In the genomic region with DNA sequence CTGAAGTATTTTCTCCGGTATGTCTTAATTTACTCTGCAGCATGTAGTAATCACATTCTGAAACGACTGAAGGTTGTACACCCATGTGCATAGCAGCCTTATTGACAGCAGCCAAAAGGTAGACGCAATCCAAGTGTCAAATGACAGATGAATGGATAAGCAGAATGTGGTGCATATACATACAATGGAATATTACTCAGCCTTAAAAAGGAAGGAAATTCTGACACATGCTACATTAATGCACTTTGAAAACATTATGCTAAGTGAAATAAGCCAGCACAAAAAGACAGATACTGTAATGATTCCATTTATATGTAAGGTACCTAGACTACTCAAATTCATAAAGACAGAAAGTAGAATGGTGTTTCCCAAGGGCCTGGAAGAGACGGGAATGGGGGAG, we compare ENCODE assay signal across 33 cellular contexts.
"Had no signal": no experiment of that assay in that cellular context is flagged by ENCODE, and none has a peak within 500 bp of the region (broad histone marks: within the 10 kb centered on the region; RNA-seq: fewer than 3 reads in every experiment).

No MANE protein-coding gene starts in this region.

- H3K4me1 ChIP-seq: adrenal gland, foreskin keratinocyte had no signal

- H3K36me3 Mint-ChIP-seq: activated naive CD4-positive, alpha-beta T cell treated with anti-CD3 and anti-CD28 coated beads, Interleukin-2, amount 50 U/mL, for 24 hours; activated naive CD8-positive, alpha-beta T cell treated with anti-CD3 and anti-CD28 coated beads for 36 hours had no signal

- H3K4me1 Mint-ChIP-seq: activated naive CD4-positive, alpha-beta T cell treated with anti-CD3 and anti-CD28 coated beads, Interleukin-2, amount 50 U/mL, for 24 hours; activated naive CD8-positive, alpha-beta T cell treated with anti-CD3 and anti-CD28 coated beads, Interleukin-2, amount 50 U/mL, for 24 hours; activated T-helper 17 cell treated with anti-CD3 and anti-CD28 coated beads, Interleukin-2, amount 50 U/mL, for 72 hours; central memory CD8-positive, alpha-beta T cell had no signal

- DNase-seq: activated B cell treated with CpG ODN at 0.5 μM for 24 hours; activated CD4-positive, alpha-beta T cell treated with anti-CD3 and anti-CD28 coated beads for 48 hours; activated CD4-positive, alpha-beta T cell treated with anti-CD3 and anti-CD28 coated beads, Interleukin-2, amount 50 U/mL, for 1 hour; activated CD4-positive, alpha-beta T cell treated with anti-CD3 and anti-CD28 coated beads, Interleukin-2, amount 50 U/mL, for 48 hours; activated CD8-positive, alpha-beta memory T cell treated with anti-CD3 and anti-CD28 coated beads for 24 hours; activated CD8-positive, alpha-beta T cell treated with anti-CD3 and anti-CD28 coated beads for 36 hours; activated effector memory CD4-positive, alpha-beta T cell treated with Interleukin-2 at 50 U/mL for 16 hours; activated gamma-delta T cell treated with Interleukin-2 at 50 U/mL for 16 hours; activated naive CD4-positive, alpha-beta T cell treated with anti-CD3 and anti-CD28 coated beads for 36 hours; activated naive CD8-positive, alpha-beta T cell treated with anti-CD3 and anti-CD28 coated beads for 36 hours; activated naive CD8-positive, alpha-beta T cell treated with anti-CD3 and anti-CD28 coated beads, Interleukin-2, amount 50 U/mL, for 24 hours; activated T-cell treated with anti-CD3 and anti-CD28 coated beads, Interleukin-2, amount 50 U/mL, for 4 hours; adrenal gland; amygdala; brain microvascular endothelial cell; effector CD8-positive, alpha-beta T cell; erythroblast; foreskin keratinocyte; head of caudate nucleus; T-helper 1 cell; T-helper 17 cell; T1000; WERI-Rb-1 had no signal

- H3K9me3 ChIP-seq: adrenal gland, ascending aorta, esophagus muscularis mucosa, gastroesophageal sphincter had no signal

- H3K36me3 ChIP-seq: adrenal gland, ascending aorta, brain microvascular endothelial cell, esophagus muscularis mucosa, gastroesophageal sphincter, WERI-Rb-1 had no signal

- H3K27ac ChIP-seq: adrenal gland, ascending aorta, brain microvascular endothelial cell, coronary artery, esophagus muscularis mucosa, foreskin keratinocyte, gastroesophageal sphincter, WERI-Rb-1 had no signal

- H3K27ac Mint-ChIP-seq: activated B cell treated with CpG ODN at 0.5 μM for 24 hours; activated CD8-positive, alpha-beta T cell treated with anti-CD3 and anti-CD28 coated beads for 36 hours; activated naive CD4-positive, alpha-beta T cell treated with anti-CD3 and anti-CD28 coated beads for 36 hours; activated naive CD4-positive, alpha-beta T cell treated with anti-CD3 and anti-CD28 coated beads, Interleukin-2, amount 50 U/mL, for 24 hours; activated naive CD8-positive, alpha-beta T cell treated with anti-CD3 and anti-CD28 coated beads for 36 hours; activated naive CD8-positive, alpha-beta T cell treated with anti-CD3 and anti-CD28 coated beads, Interleukin-2, amount 50 U/mL, for 24 hours; activated T-helper 17 cell treated with anti-CD3 and anti-CD28 coated beads, Interleukin-2, amount 50 U/mL, for 72 hours; dendritic cell treated with granulocyte-macrophage colony-stimulating factor and Interleukin-4, amounts not matched to agents 40 ng/mL and 50 ng/mL, for 4 days; T-helper 17 cell; T-helper 2 cell treated with Interferon-gamma antibody and Interleukin-4, amounts not matched to agents 5 μg/mL and 100 μg/mL, for 36 hours had no signal

- H3K4me3 ChIP-seq: adrenal gland, ascending aorta, coronary artery, esophagus muscularis mucosa, gastroesophageal sphincter had no signal

- ATAC-seq: activated CD4-positive, CD25-positive, alpha-beta regulatory T cell treated with anti-CD3 and anti-CD28 coated beads, Interleukin-2, amount 50 U/mL, for 24 hours; activated CD8-positive, alpha-beta T cell treated with anti-CD3 and anti-CD28 coated beads for 36 hours; activated naive CD8-positive, alpha-beta T cell treated with anti-CD3 and anti-CD28 coated beads, Interleukin-2, amount 50 U/mL, for 24 hours; activated T-cell treated with anti-CD3 and anti-CD28 coated beads, Interleukin-2, amount 50 U/mL, for 4 hours; activated T-helper 17 cell treated with anti-CD3 and anti-CD28 coated beads, Interleukin-2, amount 50 U/mL, for 72 hours; foreskin keratinocyte; gastroesophageal sphincter; T-helper 17 cell had no signal

- H3K27me3 Mint-ChIP-seq: activated naive CD8-positive, alpha-beta T cell treated with anti-CD3 and anti-CD28 coated beads for 36 hours; activated naive CD8-positive, alpha-beta T cell treated with anti-CD3 and anti-CD28 coated beads, Interleukin-2, amount 50 U/mL, for 24 hours; activated T-helper 17 cell treated with anti-CD3 and anti-CD28 coated beads, Interleukin-2, amount 50 U/mL, for 72 hours; central memory CD8-positive, alpha-beta T cell had no signal

- H3K4me3 Mint-ChIP-seq: activated B cell treated with CpG ODN at 0.5 μM for 24 hours; activated CD8-positive, alpha-beta T cell treated with anti-CD3 and anti-CD28 coated beads for 36 hours; activated naive CD4-positive, alpha-beta T cell treated with anti-CD3 and anti-CD28 coated beads for 36 hours; activated naive CD4-positive, alpha-beta T cell treated with anti-CD3 and anti-CD28 coated beads, Interleukin-2, amount 50 U/mL, for 24 hours; activated naive CD8-positive, alpha-beta T cell treated with anti-CD3 and anti-CD28 coated beads for 36 hours; activated naive CD8-positive, alpha-beta T cell treated with anti-CD3 and anti-CD28 coated beads, Interleukin-2, amount 50 U/mL, for 24 hours; activated T-cell treated with anti-CD3 and anti-CD28 coated beads, Interleukin-2, amount 50 U/mL, for 4 hours; activated T-helper 17 cell treated with anti-CD3 and anti-CD28 coated beads, Interleukin-2, amount 50 U/mL, for 72 hours; central memory CD8-positive, alpha-beta T cell; dendritic cell treated with granulocyte-macrophage colony-stimulating factor and Interleukin-4, amounts not matched to agents 40 ng/mL and 50 ng/mL, for 4 days; T-helper 17 cell; T-helper 2 cell treated with Interferon-gamma antibody and Interleukin-4, amounts not matched to agents 5 μg/mL and 100 μg/mL, for 36 hours had no signal

- H3K9me3 Mint-ChIP-seq: activated B cell treated with CpG ODN at 0.5 μM for 24 hours; activated CD8-positive, alpha-beta T cell treated with anti-CD3 and anti-CD28 coated beads for 36 hours; activated naive CD4-positive, alpha-beta T cell treated with anti-CD3 and anti-CD28 coated beads for 36 hours; activated naive CD4-positive, alpha-beta T cell treated with anti-CD3 and anti-CD28 coated beads, Interleukin-2, amount 50 U/mL, for 24 hours; activated naive CD8-positive, alpha-beta T cell treated with anti-CD3 and anti-CD28 coated beads for 36 hours; activated naive CD8-positive, alpha-beta T cell treated with anti-CD3 and anti-CD28 coated beads, Interleukin-2, amount 50 U/mL, for 24 hours; activated T-cell treated with anti-CD3 and anti-CD28 coated beads, Interleukin-2, amount 50 U/mL, for 4 hours; activated T-helper 17 cell treated with anti-CD3 and anti-CD28 coated beads, Interleukin-2, amount 50 U/mL, for 72 hours; central memory CD8-positive, alpha-beta T cell; dendritic cell treated with granulocyte-macrophage colony-stimulating factor and Interleukin-4, amounts not matched to agents 40 ng/mL and 50 ng/mL, for 4 days; T-helper 2 cell treated with Interferon-gamma antibody and Interleukin-4, amounts not matched to agents 5 μg/mL and 100 μg/mL, for 36 hours had no signal
